8 cellular contexts compared by ENCODE assay signal in genomic region chr1:20185834-20186782, GRCh38. TPM values are rescaled to one million over a fixed set of nuclear protein-coding genes. Genes with fewer than 3 reads are reported as not detected.
DNase-seq lines count a peak whose midpoint lies in the region; ATAC-seq and TF ChIP-seq lines count a peak whose summit lies in the region.

TSS of gene PLA2G2C (minus strand) at chr1:20186518. CDS start at chr1:20177363, 9,155 bp downstream.
TSS of gene UBXN10 (plus strand) at chr1:20186096. CDS start at chr1:20190562, 4,466 bp downstream.

- no peaks in the 10 kb centered on the region for H3K36me3 Mint-ChIP-seq in neural crest cell (ENCODE audit: low read depth)

- H3K9me3 ChIP-seq in esophagus (ENCODE audit: control insufficient read depth in 2 of 2, insufficient read depth in 1 of 2, low read depth in 1 of 2, low read length in 1 of 2), result peaks cover 0 to 2% of the 10 kb centered on the region in 2 donors
- no peaks in the 10 kb centered on the region for H3K9me3 ChIP-seq in thymus (ENCODE audit: control insufficient read depth)

- H3K36me3 ChIP-seq in esophagus (ENCODE audit: control insufficient read depth in 2 of 2, insufficient read depth in 2 of 2, low read length in 1 of 2) (no peaks in the 10 kb centered on the region), thymus (ENCODE audit: control insufficient read depth, insufficient read depth) (no peaks in the 10 kb centered on the region)

- peak within 1 kb of the TSS; percentile 64 for H3K27ac Mint-ChIP-seq in neural crest cell (ENCODE audit: unreplicated experiment)

- peaks cover 0 to 5% of the 10 kb centered on the region in 2 donors for H3K4me1 ChIP-seq in esophagus (ENCODE audit: control insufficient read depth in 2 of 2, insufficient read depth in 2 of 2, low read length in 1 of 2)
- peaks cover 7% of the 10 kb centered on the region for H3K4me1 ChIP-seq in thymus (ENCODE audit: control insufficient read depth, insufficient read depth, low read length)

- 2 to 3% methylated on average over 50 to 52 of the region's 52 CpGs for WGBS in esophagus, 2 donors
- WGBS in thymus, result 3% methylated on average over 52 of the region's 52 CpGs

- no peaks in the 10 kb centered on the region for H3K9me3 Mint-ChIP-seq in neural crest cell

- peaks cover 0 to 3% of the 10 kb centered on the region in 2 donors for H3K27me3 ChIP-seq in esophagus (ENCODE audit: control insufficient read depth in 1 of 2, insufficient read depth in 2 of 2, low read length in 2 of 2)
- H3K27me3 ChIP-seq in thymus (ENCODE audit: control insufficient read depth, insufficient read depth), result peaks cover 9% of the 10 kb centered on the region

- no peak for TF ChIP-seq CTCF in neural crest cell (conservative IDR thresholded peaks at IDR 0.05)

- ATAC-seq in HG03045 (IDR thresholded peaks at IDR 0.05; ENCODE audit: unreplicated experiment) (no peak), GM21717 (IDR thresholded peaks at IDR 0.05; ENCODE audit: unreplicated experiment) (no peak)

- peak within 1 kb of the TSS; percentile 86 for H3K4me3 Mint-ChIP-seq in neural crest cell

- DNase-seq in NCI-H1092 (lab: John Stamatoyannopoulos, UW) (peak; percentile 24), neural crest cell (ENCODE audit: low read depth, low spot score) (peak; percentile 47), SIG-M5 treated with dmso at 0.1 percent for 504 hours (lab: John Stamatoyannopoulos, UW; ENCODE audit: unreplicated experiment) (no peak)
- DNase-seq in activated CD8-positive, alpha-beta memory T cell treated with anti-CD3 and anti-CD28 coated beads for 24 hours, result peak; percentile 81

- H3K4me1 Mint-ChIP-seq in neural crest cell, result peaks cover 12% of the 10 kb centered on the region

- H3K27ac ChIP-seq in esophagus (ENCODE audit: low read depth in 2 of 2, low read length in 1 of 2) (peak within 1 kb of the TSS; percentile 60 to 61), thymus (ENCODE audit: low read depth) (no peak within 1 kb of the TSS)

- H3K27me3 Mint-ChIP-seq in neural crest cell (ENCODE audit: low read depth), result peaks cover 30% of the 10 kb centered on the region

- peak within 1 kb of the TSS; percentile 25 to 40 for H3K4me3 ChIP-seq in esophagus (ENCODE audit: low read depth in 1 of 2, low read length in 2 of 2)
- peak within 1 kb of the TSS; percentile 33 for H3K4me3 ChIP-seq in thymus (ENCODE audit: low read length)

RNA-seq across cellular contexts. Expression of gene PLA2G2C, which starts in this region (rescaled TPM):
- polyA plus RNA-seq in esophagus (under 1 TPM; 0.07 to 0.14 TPM), thymus (0.02 TPM)
- total RNA-seq in neural crest cell, result not detected in 2 replicates

RNA-seq across cellular contexts. Expression of gene UBXN10, which starts in this region (rescaled TPM):
- polyA plus RNA-seq in esophagus (1 to 10 TPM in 1 of 2 donors, under 1 TPM in 1; 0.35 to 1.2 TPM), thymus (0.50 TPM)
- 1.3 and 1.4 TPM in 2 replicates for total RNA-seq in neural crest cell
